29 cellular contexts compared by ENCODE assay signal in the genomic region with DNA sequence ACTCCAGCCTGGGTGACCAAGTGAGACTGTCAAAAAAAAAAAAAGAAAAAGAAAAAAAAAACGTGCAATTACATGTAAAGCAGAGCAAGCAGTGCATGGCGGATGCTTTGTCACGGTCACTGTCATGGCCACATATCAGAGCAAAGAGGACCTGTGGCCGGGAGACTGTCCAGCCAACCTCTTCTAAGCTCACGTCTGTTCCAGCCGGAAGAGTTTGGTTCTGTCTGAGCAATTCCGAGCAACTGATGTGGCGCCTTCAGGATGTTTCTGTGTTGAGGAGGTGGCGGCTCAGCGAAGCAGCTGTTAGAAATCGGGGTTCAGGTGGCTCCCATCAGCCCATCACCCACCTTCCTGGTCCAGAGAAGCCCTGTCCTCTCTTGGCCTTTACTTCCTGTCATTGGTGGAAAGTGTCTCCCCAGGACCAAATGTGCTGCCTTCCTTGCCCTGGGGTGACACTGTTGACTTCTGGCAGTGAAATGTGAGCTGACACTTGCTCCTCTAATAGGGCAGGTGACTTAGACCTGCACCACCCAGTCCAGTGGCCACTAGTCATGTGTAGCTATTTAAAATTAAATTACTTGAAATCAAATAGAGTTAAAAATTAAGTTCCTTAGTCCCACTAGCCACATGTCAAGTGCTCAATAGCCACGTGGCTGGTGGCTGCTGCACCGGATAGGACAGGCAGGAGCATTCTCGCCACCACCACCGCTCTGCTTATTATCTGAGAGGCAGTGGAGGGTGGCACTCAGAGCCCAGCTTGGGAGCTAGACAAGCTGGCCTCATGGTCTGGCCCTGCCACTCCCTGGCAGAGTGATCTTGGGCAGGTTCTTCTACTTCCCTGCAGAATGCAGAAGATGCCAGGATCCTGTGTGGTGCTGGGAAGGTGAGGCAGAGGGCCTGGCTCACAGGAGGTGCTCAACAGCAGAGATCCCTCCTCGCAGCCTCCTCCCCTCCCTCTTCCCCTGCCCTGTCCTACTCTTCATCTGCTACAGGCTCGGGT.
DNase-seq lines count a peak whose midpoint lies in the region; ATAC-seq, FAIRE-seq and TF ChIP-seq lines count a peak whose summit lies in the region.
"Had no signal": no experiment of that assay in that cellular context is flagged by ENCODE, and none has a peak within 500 bp of the region (broad histone marks: within the 10 kb centered on the region; RNA-seq: fewer than 3 reads in every experiment).

No MANE protein-coding gene starts in this region.

- POLR2A ChIA-PET in K562 (lab: Yijun Ruan, JAX): interaction anchor here (0.5 to 1.3 kb wide), 3 partner anchors 10 to 393 kb away, joined by 3 to 6 read pairs (median 4); no protein-coding TSS in a partner anchor
- POLR2A ChIA-PET in activated CD4-positive, alpha-beta memory T cell treated with anti-CD3 and anti-CD28 coated beads for 36 hours (lab: Charles Lee): no interaction called here

- no peak overlapping the region for H3K4me3 Mint-ChIP-seq in neural crest cell
- no peak overlapping the region for H3K4me3 Mint-ChIP-seq in activated CD4-positive, alpha-beta memory T cell treated with anti-CD3 and anti-CD28 coated beads for 36 hours
- H3K4me3 Mint-ChIP-seq: activated CD8-positive, alpha-beta memory T cell treated with anti-CD3 and anti-CD28 coated beads, Interleukin-2, amount 10 ng/mL, durations not matched to agents 7 days and 5 days; activated naive CD8-positive, alpha-beta T cell treated with anti-CD3 and anti-CD28 coated beads, Interleukin-2, amount 10 ng/mL, durations not matched to agents 7 days and 5 days; activated T-cell treated with anti-CD3 and anti-CD28 coated beads, Interleukin-2, amount 50 U/mL, for 4 hours; CD14-positive monocyte; dendritic cell treated with granulocyte-macrophage colony-stimulating factor and Interleukin-4, amounts not matched to agents 40 ng/mL and 50 ng/mL, for 4 days; T-helper 1 cell treated with Interleukin-12 subunit alpha and Interleukin-12 subunit beta and Interleukin-4 antibody, amounts not matched to agents 30 μg/mL and 1 μg/mL, for 36 hours had no signal

- H3K4me2 ChIP-seq in K562 (ENCODE audit: insufficient read depth, low read length): no peak overlapping the region
- H3K4me2 ChIP-seq: SK-N-SH had no signal

- no peak for FAIRE-seq in K562 (lab: Jason Lieb, UNC)

- no peaks in the 10 kb centered on the region for H3K9me3 Mint-ChIP-seq in neural crest cell
- no peaks in the 10 kb centered on the region for H3K9me3 Mint-ChIP-seq in activated CD4-positive, alpha-beta memory T cell treated with anti-CD3 and anti-CD28 coated beads for 36 hours
- H3K9me3 Mint-ChIP-seq: activated naive CD8-positive, alpha-beta T cell treated with anti-CD3 and anti-CD28 coated beads, Interleukin-2, amount 10 ng/mL, durations not matched to agents 7 days and 5 days; activated T-cell treated with anti-CD3 and anti-CD28 coated beads, Interleukin-2, amount 50 U/mL, for 4 hours; CD14-positive monocyte; dendritic cell treated with granulocyte-macrophage colony-stimulating factor and Interleukin-4, amounts not matched to agents 40 ng/mL and 50 ng/mL, for 4 days; T-helper 1 cell treated with Interleukin-12 subunit alpha and Interleukin-12 subunit beta and Interleukin-4 antibody, amounts not matched to agents 30 μg/mL and 1 μg/mL, for 36 hours had no signal

- intact Hi-C loops in K562 (cut with micrococcal nuclease) (loop anchor here (10.0 kb wide), 1 partner anchor 475 kb away; no protein-coding TSS in a partner anchor), esophagus muscularis mucosa (cut with DNase I) (no loop called here), tibial artery (cut with DNase I; ENCODE audit: low total_unique reads) (no loop called here)
- intact Hi-C loops in activated CD4-positive, alpha-beta memory T cell treated with anti-CD3 and anti-CD28 coated beads for 36 hours (cut with micrococcal nuclease): no loop called here

- H3K27me3 Mint-ChIP-seq in neural crest cell (ENCODE audit: low read depth): no peaks in the 10 kb centered on the region
- H3K27me3 Mint-ChIP-seq in activated CD4-positive, alpha-beta memory T cell treated with anti-CD3 and anti-CD28 coated beads for 36 hours: no peaks in the 10 kb centered on the region

- H3K27me3 ChIP-seq in K562 (ENCODE audit: control insufficient read depth in 2 of 2, insufficient read depth in 2 of 2, low read length in 2 of 2) (peaks cover 34 to 62% of the 10 kb centered on the region in 2 experiments), esophagus muscularis mucosa (no peaks in the 10 kb centered on the region), tibial artery (no peaks in the 10 kb centered on the region)
- H3K27me3 ChIP-seq: upper lobe of left lung had no signal

- in situ Hi-C loops in K562 (cut with MboI): loop anchor here (10.0 kb wide), 1 partner anchor 185 kb away; no protein-coding TSS in a partner anchor

- CTCF ChIA-PET in K562 (lab: Yijun Ruan, JAX; ENCODE audit: low intra/inter-chr PET ratio): interaction anchor here (0.6 to 1.6 kb wide), 2 partner anchors 38 to 97 kb away, joined by 3 read pairs; no protein-coding TSS in a partner anchor
- CTCF ChIA-PET in activated CD4-positive, alpha-beta memory T cell treated with anti-CD3 and anti-CD28 coated beads for 36 hours (lab: Charles Lee): interaction anchor here (1.2 to 1.8 kb wide), 3 partner anchors 7 to 105 kb away, joined by 3 to 6 read pairs (median 4); no protein-coding TSS in a partner anchor

- peaks cover 16% of the 10 kb centered on the region for H3K4me1 Mint-ChIP-seq in neural crest cell
- no peaks in the 10 kb centered on the region for H3K4me1 Mint-ChIP-seq in activated CD4-positive, alpha-beta memory T cell treated with anti-CD3 and anti-CD28 coated beads for 36 hours (ENCODE audit: low read depth)
- H3K4me1 Mint-ChIP-seq: activated CD8-positive, alpha-beta memory T cell treated with anti-CD3 and anti-CD28 coated beads, Interleukin-2, amount 10 ng/mL, durations not matched to agents 7 days and 5 days; activated naive CD8-positive, alpha-beta T cell treated with anti-CD3 and anti-CD28 coated beads, Interleukin-2, amount 10 ng/mL, durations not matched to agents 7 days and 5 days had no signal

- no peaks in the 10 kb centered on the region for H3K9me1 ChIP-seq in K562 (ENCODE audit: control insufficient read depth, insufficient read depth, low read length)

- H3K36me3 ChIP-seq in K562 (ENCODE audit: control insufficient read depth, insufficient read depth, low read length) (no peaks in the 10 kb centered on the region), esophagus muscularis mucosa (peaks cover 0 to 22% (median 11%) of the 10 kb centered on the region in 4 donors), tibial artery (peaks cover 4 to 21% (median 19%) of the 10 kb centered on the region in 3 donors)
- H3K36me3 ChIP-seq: upper lobe of left lung had no signal

- H4K20me1 ChIP-seq in K562 (replicated peaks; ENCODE audit: control insufficient read depth, insufficient read depth, low read length): peaks cover 25% of the 10 kb centered on the region

- TF ChIP-seq CTCF in K562 (IDR thresholded peaks at IDR 0.05 in 2 of 3, conservative IDR thresholded peaks at IDR 0.05 in 1 of 3; ENCODE audit: insufficient read depth in 2 of 3, low read depth in 1 of 3, low read length in 3 of 3): no peak
- TF ChIP-seq CTCF in esophagus muscularis mucosa (IDR thresholded peaks at IDR 0.05): no peak
- no peak for TF ChIP-seq CTCF in neural crest cell (conservative IDR thresholded peaks at IDR 0.05)
- TF ChIP-seq CTCF in tibial artery (IDR thresholded peaks at IDR 0.05): no peak

- TF ChIP-seq EP300 in K562 (IDR thresholded peaks at IDR 0.05; ENCODE audit: low read length) (no peak), esophagus muscularis mucosa (IDR thresholded peaks at IDR 0.05) (no peak)

- no TSS peak for BruUV-seq in K562 (replicated peaks; lab: Mats Ljungman, UMichigan)

- DNase-seq in K562 (ENCODE audit: extremely low read depth in 1 of 4, low spot score in 3 of 4): no peak
- DNase-seq in esophagus muscularis mucosa (ENCODE audit: extremely low spot score): no peak
- no peak for DNase-seq in neural crest cell (ENCODE audit: low read depth, low spot score)
- DNase-seq in tibial artery: no peak
- DNase-seq in SK-N-DZ (ENCODE audit: low spot score): no peak
- no peak for DNase-seq in activated CD4-positive, alpha-beta memory T cell treated with anti-CD3 and anti-CD28 coated beads for 36 hours
- DNase-seq in NK-92 (lab: John Stamatoyannopoulos, UW; ENCODE audit: unreplicated experiment): no peak
- DNase-seq: activated CD4-positive, alpha-beta T cell treated with anti-CD3 and anti-CD28 coated beads, Interleukin-2, amount 50 U/mL, for 1 hour; activated CD4-positive, CD25-positive, alpha-beta regulatory T cell; activated CD8-positive, alpha-beta memory T cell treated with anti-CD3 and anti-CD28 coated beads, Interleukin-2, amount 10 ng/mL, durations not matched to agents 7 days and 5 days; activated gamma-delta T cell treated with Interleukin-2 at 50 U/mL for 16 hours; activated naive CD8-positive, alpha-beta T cell treated with anti-CD3 and anti-CD28 coated beads, Interleukin-2, amount 10 ng/mL, durations not matched to agents 7 days and 5 days; activated T-cell treated with anti-CD3 and anti-CD28 coated beads, Interleukin-2, amount 50 U/mL, for 4 hours; aorta; Calu3; DMS79; erythroblast; GDM1; head of caudate nucleus; NCI-H446; SK-N-SH; spleen; stimulated activated CD4-positive, alpha-beta T cell treated with anti-CD3 and anti-CD28 coated beads, Interleukin-4, amount 100 ng/mL, for 1 hour had no signal

- H3K9me3 ChIP-seq in K562 (replicated peaks; ENCODE audit: control insufficient read depth, insufficient read depth, low read depth, low read length) (no peaks in the 10 kb centered on the region), esophagus muscularis mucosa (no peaks in the 10 kb centered on the region), tibial artery (no peaks in the 10 kb centered on the region)
- H3K9me3 ChIP-seq: SK-N-SH, spleen, upper lobe of left lung had no signal

- peak overlapping the region; percentile 75 for H3K27ac Mint-ChIP-seq in neural crest cell (ENCODE audit: unreplicated experiment)
- H3K27ac Mint-ChIP-seq in activated CD4-positive, alpha-beta memory T cell treated with anti-CD3 and anti-CD28 coated beads for 36 hours: no peak overlapping the region
- H3K27ac Mint-ChIP-seq: activated CD8-positive, alpha-beta memory T cell treated with anti-CD3 and anti-CD28 coated beads, Interleukin-2, amount 10 ng/mL, durations not matched to agents 7 days and 5 days; activated naive CD8-positive, alpha-beta T cell treated with anti-CD3 and anti-CD28 coated beads, Interleukin-2, amount 10 ng/mL, durations not matched to agents 7 days and 5 days; dendritic cell treated with granulocyte-macrophage colony-stimulating factor and Interleukin-4, amounts not matched to agents 40 ng/mL and 50 ng/mL, for 4 days; T-helper 1 cell treated with Interleukin-12 subunit alpha and Interleukin-12 subunit beta and Interleukin-4 antibody, amounts not matched to agents 30 μg/mL and 1 μg/mL, for 36 hours had no signal

- peaks cover 0 to 5% of the 10 kb centered on the region in 2 experiments; a peak in 1 of 5 replicates for H3K4me1 ChIP-seq in K562 (replicated peaks in 1 of 2; ENCODE audit: control insufficient read depth in 2 of 2, insufficient read depth in 2 of 2, low read length in 2 of 2)
- H3K4me1 ChIP-seq in esophagus muscularis mucosa: peaks cover 29 to 88% (median 62%) of the 10 kb centered on the region in 4 donors
- peaks cover 0 to 100% (median 58%) of the 10 kb centered on the region in 4 donors for H3K4me1 ChIP-seq in tibial artery

- 4% methylated on average over 16 of the region's 17 CpGs for WGBS in K562 (ENCODE audit: insufficient coverage, low coverage, missing lambda C conversion rate)
- WGBS in esophagus muscularis mucosa: 88% methylated on average over 15 of the region's 17 CpGs

- H3K79me2 ChIP-seq in K562 (ENCODE audit: control insufficient read depth, insufficient read depth, low read length): no peaks in the 10 kb centered on the region

- H3K27ac ChIP-seq in K562 (ENCODE audit: extremely low read depth, low read depth, low read length) (no peak overlapping the region), esophagus muscularis mucosa (replicated peaks in 1 of 4) (peak overlapping the region; percentile 1 to 64 (median 39)), tibial artery (peak overlapping the region; percentile 100)
- H3K27ac ChIP-seq: RWPE1, spleen had no signal

- ATAC-seq in K562: no peak
- ATAC-seq: activated CD8-positive, alpha-beta memory T cell treated with anti-CD3 and anti-CD28 coated beads, Interleukin-2, amount 10 ng/mL, durations not matched to agents 7 days and 5 days; activated T-cell treated with anti-CD3 and anti-CD28 coated beads, Interleukin-2, amount 50 U/mL, for 4 hours; right cardiac atrium had no signal

- H3K9ac ChIP-seq in K562 (ENCODE audit: insufficient read depth in 1 of 2, low read depth in 2 of 2, low read length in 2 of 2): no peak overlapping the region; a peak in 1 of 4 replicates
- H3K9ac ChIP-seq: SK-N-SH had no signal

- TF ChIP-seq POLR2A in K562 (conservative IDR thresholded peaks at IDR 0.05): no peak
- no peak for TF ChIP-seq POLR2A in esophagus muscularis mucosa (IDR thresholded peaks at IDR 0.05; ENCODE audit: low read depth)

- no peak overlapping the region for H2AFZ ChIP-seq in K562 (ENCODE audit: low read depth, low read length)

- H3K4me3 ChIP-seq in K562 (no peak overlapping the region), esophagus muscularis mucosa (no peak overlapping the region), tibial artery (no peak overlapping the region)
- H3K4me3 ChIP-seq: spleen, upper lobe of left lung had no signal

- H3K36me3 Mint-ChIP-seq in neural crest cell (ENCODE audit: low read depth): no peaks in the 10 kb centered on the region
- H3K36me3 Mint-ChIP-seq in activated CD4-positive, alpha-beta memory T cell treated with anti-CD3 and anti-CD28 coated beads for 36 hours: no peaks in the 10 kb centered on the region
- H3K36me3 Mint-ChIP-seq: activated CD8-positive, alpha-beta memory T cell treated with anti-CD3 and anti-CD28 coated beads, Interleukin-2, amount 10 ng/mL, durations not matched to agents 7 days and 5 days; activated naive CD8-positive, alpha-beta T cell treated with anti-CD3 and anti-CD28 coated beads, Interleukin-2, amount 10 ng/mL, durations not matched to agents 7 days and 5 days; CD14-positive monocyte had no signal

- TF ChIP-seq RAD21 in K562 (CRISPR knock-in tag; conservative IDR thresholded peaks at IDR 0.05 in 1 of 2, IDR thresholded peaks at IDR 0.05 in 1 of 2): no peak
